Comparison of ENCODE assay signal across 8 cellular contexts in genomic region chr9:129384138-129384886, GRCh38.
DNase-seq lines count a peak whose midpoint lies in the region; ATAC-seq and TF ChIP-seq lines count a peak whose summit lies in the region.

No MANE protein-coding gene starts in this region.

- H3K4me1 Mint-ChIP-seq in activated naive CD4-positive, alpha-beta T cell treated with anti-CD3 and anti-CD28 coated beads for 36 hours (ENCODE audit: low read depth), result peaks cover 10% of the 10 kb centered on the region
- peaks cover 21% of the 10 kb centered on the region for H3K4me1 Mint-ChIP-seq in brain

- CTCF ChIA-PET in activated naive CD4-positive, alpha-beta T cell treated with anti-CD3 and anti-CD28 coated beads for 36 hours (lab: Charles Lee), result interaction anchor here (0.6 to 2.2 kb wide), 6 partner anchors 57 to 244 kb away, joined by 3 to 7 read pairs (median 5); no protein-coding TSS in a partner anchor

- WGBS in mesodermal cell (ENCODE audit: insufficient coverage in 2 of 2), 2 experiments, result 88 to 95% methylated on average over 7 to 11 of the region's 13 CpGs
- 86% methylated on average over 13 of the region's 13 CpGs; no CpG with 5 or more reads in 1 of the 2 donors for WGBS in transverse colon (ENCODE audit: low coverage in 1 of 2), 2 donors

- peak overlapping the region; percentile 66 for H3K27ac Mint-ChIP-seq in activated naive CD4-positive, alpha-beta T cell treated with anti-CD3 and anti-CD28 coated beads for 36 hours
- peak overlapping the region in 3 of 5 experiments; percentile 19 to 67 (median 39) for H3K27ac Mint-ChIP-seq in brain

- in situ Hi-C loops in transverse colon (cut with MboI; ENCODE audit: low pct_ligation_motif_present in 1 of 4, low pct_unique_long_range_greater_than_20kb in 1 of 4, low sequenced_read_pairs in 3 of 4), result no loop called here

- peak overlapping the region; percentile 69 for H3K4me3 Mint-ChIP-seq in activated naive CD4-positive, alpha-beta T cell treated with anti-CD3 and anti-CD28 coated beads for 36 hours
- peak overlapping the region in 1 of 5 experiments; percentile 64 for H3K4me3 Mint-ChIP-seq in brain

- ATAC-seq in HG02884 (IDR thresholded peaks at IDR 0.05; ENCODE audit: unreplicated experiment), result no peak

- H3K27me3 ChIP-seq in transverse colon, result no peaks in the 10 kb centered on the region

- intact Hi-C loops in activated naive CD4-positive, alpha-beta T cell treated with anti-CD3 and anti-CD28 coated beads for 36 hours (cut with micrococcal nuclease), result loop anchor here (5.0 kb wide), 1 partner anchor 62 kb away; no protein-coding TSS in a partner anchor
- intact Hi-C loops in transverse colon (cut with DNase I; ENCODE audit: low total_unique reads), result loop anchor here (10.0 kb wide), 1 partner anchor 220 kb away; no protein-coding TSS in a partner anchor

- TF ChIP-seq EP300 in transverse colon (IDR thresholded peaks at IDR 0.05; ENCODE audit: low read depth), result no peak

- H3K36me3 ChIP-seq in mesodermal cell (ENCODE audit: control insufficient read depth, insufficient read depth, low read length) (no peaks in the 10 kb centered on the region), transverse colon (no peaks in the 10 kb centered on the region)

- H3K4me1 ChIP-seq in mesodermal cell (ENCODE audit: control insufficient read depth, insufficient read depth, low read length, poor library complexity, severe bottlenecking), result peaks cover 12% of the 10 kb centered on the region
- peaks cover 12 to 22% (median 17%) of the 10 kb centered on the region in 4 donors for H3K4me1 ChIP-seq in transverse colon

- H3K9me3 Mint-ChIP-seq in activated naive CD4-positive, alpha-beta T cell treated with anti-CD3 and anti-CD28 coated beads for 36 hours, result no peaks in the 10 kb centered on the region
- peaks cover 0 to 6% (median 0%) of the 10 kb centered on the region in 5 experiments for H3K9me3 Mint-ChIP-seq in brain

- no peak for TF ChIP-seq POLR2A in transverse colon (IDR thresholded peaks at IDR 0.05)

- no peaks in the 10 kb centered on the region for H3K9me3 ChIP-seq in mesodermal cell (ENCODE audit: control insufficient read depth, low read length)
- no peaks in the 10 kb centered on the region for H3K9me3 ChIP-seq in transverse colon

- no peak for DNase-seq in activated naive CD4-positive, alpha-beta T cell treated with anti-CD3 and anti-CD28 coated beads for 36 hours
- no peak for DNase-seq in activated naive CD4-positive, alpha-beta T cell (lab: John Stamatoyannopoulos, UW)
- DNase-seq in transverse colon (no peak), epidermal melanocyte (ENCODE audit: insufficient read length, low spot score) (no peak), foreskin melanocyte (no peak)

- TF ChIP-seq CTCF in brain (conservative IDR thresholded peaks at IDR 0.05) (no peak), transverse colon (IDR thresholded peaks at IDR 0.05) (no peak)

- no peaks in the 10 kb centered on the region for H3K36me3 Mint-ChIP-seq in activated naive CD4-positive, alpha-beta T cell treated with anti-CD3 and anti-CD28 coated beads for 36 hours (ENCODE audit: low read depth)
- H3K36me3 Mint-ChIP-seq in brain, result no peaks in the 10 kb centered on the region

- H3K27ac ChIP-seq in mesodermal cell (ENCODE audit: low read depth, low read length, severe bottlenecking) (no peak overlapping the region), transverse colon (peak overlapping the region; percentile 91 to 98 (median 95))

- no peaks in the 10 kb centered on the region for H3K27me3 Mint-ChIP-seq in activated naive CD4-positive, alpha-beta T cell treated with anti-CD3 and anti-CD28 coated beads for 36 hours (ENCODE audit: low read depth)
- H3K27me3 Mint-ChIP-seq in brain, result peaks cover 10% of the 10 kb centered on the region

- peak overlapping the region; percentile 33 for H3K4me3 ChIP-seq in mesodermal cell (ENCODE audit: extremely low read depth, insufficient read depth, low read length, poor library complexity, severe bottlenecking)
- peak overlapping the region in 3 of 4 donors; percentile 52 to 76 (median 57) for H3K4me3 ChIP-seq in transverse colon
